Comparison of ENCODE assay signal across 8 cellular contexts in the genomic region with DNA sequence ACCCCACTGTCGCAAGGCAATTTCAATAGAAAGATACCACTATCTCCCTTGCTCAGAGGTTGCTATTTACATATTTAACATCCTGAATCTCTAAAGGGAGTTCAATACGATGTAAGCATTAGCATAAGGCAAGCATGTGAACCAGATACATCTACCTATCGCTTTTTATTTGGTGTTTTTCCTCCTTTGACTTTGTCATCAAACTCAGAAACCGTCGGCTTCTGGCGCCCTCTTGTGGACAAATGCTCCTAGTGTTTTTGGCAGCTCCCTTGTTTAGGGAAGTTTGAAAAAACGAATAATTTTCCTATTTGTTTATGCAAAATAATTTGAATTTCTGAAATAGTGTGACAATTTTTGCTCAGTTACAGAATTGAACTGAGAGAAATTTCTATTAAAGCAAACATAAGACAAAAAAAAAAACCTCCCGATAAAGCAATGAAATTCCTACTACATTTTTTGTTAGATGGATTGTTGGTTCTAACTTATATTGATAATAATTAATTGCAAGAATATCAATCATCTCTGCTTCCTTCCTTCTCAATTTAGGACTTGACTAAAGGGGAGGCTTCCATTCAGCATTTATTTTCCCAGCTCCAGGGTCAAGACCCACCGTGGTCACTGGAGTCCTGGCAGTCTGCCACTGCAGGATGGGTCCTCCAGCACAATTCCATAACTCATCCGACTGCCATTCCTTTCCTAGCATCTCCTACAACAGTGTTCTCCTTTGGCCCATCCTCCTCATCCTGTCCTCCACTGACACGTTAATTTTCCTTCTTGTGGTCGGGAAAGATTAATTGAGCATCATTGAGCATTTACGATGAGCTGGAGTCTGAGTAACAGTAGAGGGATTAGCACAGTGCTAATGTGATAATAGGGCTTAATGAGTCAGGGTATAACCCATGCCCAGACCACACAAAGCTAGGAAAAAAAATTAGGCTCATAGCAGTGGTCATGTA.
DNase-seq lines count a peak whose midpoint lies in the region; ATAC-seq and TF ChIP-seq lines count a peak whose summit lies in the region.

No MANE protein-coding gene starts in this region.

- H3K4me2 ChIP-seq in Karpas-422 (ENCODE audit: low read depth, low read length, poor library complexity, severe bottlenecking) (no peak overlapping the region), osteoblast (ENCODE audit: insufficient read depth, low read length) (peak overlapping the region; percentile 64)

- H3K79me2 ChIP-seq in Karpas-422 (ENCODE audit: low read length) (no peaks in the 10 kb centered on the region), osteoblast (ENCODE audit: insufficient read depth, low read length) (no peaks in the 10 kb centered on the region)

- no peaks in the 10 kb centered on the region for H4K20me1 ChIP-seq in Karpas-422 (ENCODE audit: insufficient read depth, low read depth, low read length)
- H4K20me1 ChIP-seq in osteoblast (ENCODE audit: insufficient read depth, low read length), result no peaks in the 10 kb centered on the region

- TF ChIP-seq CTCF in foreskin keratinocyte (conservative IDR thresholded peaks at IDR 0.05) (peak; percentile 90), osteoblast (IDR thresholded peaks at IDR 0.05; ENCODE audit: extremely low read depth, low read depth, low read length) (peak; percentile 96), thyroid gland (IDR thresholded peaks at IDR 0.05) (peak; percentile 57 to 89 (median 77))

- H3K9me2 ChIP-seq in Karpas-422 (replicated peaks; ENCODE audit: insufficient read depth, low read length), result no peaks in the 10 kb centered on the region

- intact Hi-C loops in thyroid gland (cut with DNase I), result no loop called here

- TF ChIP-seq POLR2A in thyroid gland (IDR thresholded peaks at IDR 0.05), result no peak

- H3K36me3 ChIP-seq in Karpas-422 (ENCODE audit: insufficient read depth, low read length) (no peaks in the 10 kb centered on the region), osteoblast (ENCODE audit: insufficient read depth, low read length) (no peaks in the 10 kb centered on the region), thyroid gland (no peaks in the 10 kb centered on the region)

- no peak overlapping the region for H3K27ac ChIP-seq in Karpas-422 (ENCODE audit: low read length)
- H3K27ac ChIP-seq in foreskin keratinocyte, result peak overlapping the region; percentile 73
- H3K27ac ChIP-seq in osteoblast (ENCODE audit: low read depth, low read length), result peak overlapping the region; percentile 75
- H3K27ac ChIP-seq in thyroid gland, result no peak overlapping the region

- ATAC-seq in GM21526 (IDR thresholded peaks at IDR 0.05; ENCODE audit: low FRiP score, unreplicated experiment), result peak; percentile 43
- ATAC-seq in foreskin keratinocyte, result peak; percentile 85

- no peak overlapping the region for H3K9ac ChIP-seq in Karpas-422 (ENCODE audit: low read length)

- DNase-seq in DMS153 treated with DMSO at 0.1 percent for 48 hours (lab: John Stamatoyannopoulos, UW; ENCODE audit: unreplicated experiment), result peak; percentile 30
- peak; percentile 92 for DNase-seq in Karpas-422
- DNase-seq in SHP77 treated with DMSO at 0.1 percent for 48 hours (lab: John Stamatoyannopoulos, UW), result peak; percentile 31
- peak; percentile 74 for DNase-seq in activated T-helper 9 cell treated with anti-CD3 and anti-CD28 coated beads, Interleukin-2, amount 50 U/mL, for 16 hours (ENCODE audit: low read depth)
- DNase-seq in foreskin keratinocyte, result peak; percentile 62 to 70
- peak; percentile 17 for DNase-seq in osteoblast (ENCODE audit: insufficient read length, low spot score, missing footprints)
- DNase-seq in thyroid gland, result peak; percentile 60 to 73

- WGBS in thyroid gland, 2 donors, result 28 to 29% methylated on average over 13 of the region's 13 CpGs

- H3K4me3 ChIP-seq in Karpas-422 (ENCODE audit: low read length), result no peak overlapping the region
- H3K4me3 ChIP-seq in osteoblast (ENCODE audit: insufficient read depth, low read length), result no peak overlapping the region
- H3K4me3 ChIP-seq in thyroid gland (replicated peaks in 1 of 3), result no peak overlapping the region

- H3K27me3 ChIP-seq in Karpas-422 (ENCODE audit: low read length) (no peaks in the 10 kb centered on the region), foreskin keratinocyte (no peaks in the 10 kb centered on the region), osteoblast (ENCODE audit: insufficient read depth, low read length) (no peaks in the 10 kb centered on the region), thyroid gland (no peaks in the 10 kb centered on the region)

- no peak overlapping the region for H2AFZ ChIP-seq in Karpas-422 (ENCODE audit: low read length)
- H2AFZ ChIP-seq in osteoblast (ENCODE audit: low read length), result peak overlapping the region; percentile 49

- H3K4me1 ChIP-seq in Karpas-422 (ENCODE audit: low read length) (no peaks in the 10 kb centered on the region; the same call in 1 of the 2 replicates), foreskin keratinocyte (peaks cover 24% of the 10 kb centered on the region), osteoblast (ENCODE audit: insufficient read depth, low read length) (peaks cover 22% of the 10 kb centered on the region), thyroid gland (no peaks in the 10 kb centered on the region)

- H3K9me3 ChIP-seq in Karpas-422 (ENCODE audit: low read length), result no peaks in the 10 kb centered on the region
- H3K9me3 ChIP-seq in osteoblast (ENCODE audit: low read depth, low read length), result no peaks in the 10 kb centered on the region
- no peaks in the 10 kb centered on the region for H3K9me3 ChIP-seq in thyroid gland

Comparison
In these comparisons a context has a peak if more than half of its experiments do, and no peak if none do; other contexts are left out.
1. DNase-seq: peak in every context shown above with its lines; median percentile 92 in Karpas-422; 74 in activated T-helper 9 cell treated with anti-CD3 and anti-CD28 coated beads, Interleukin-2, amount 50 U/mL, for 16 hours; 66 in thyroid gland; 66 in foreskin keratinocyte; 31 in SHP77 treated with DMSO at 0.1 percent for 48 hours; 30 in DMS153 treated with DMSO at 0.1 percent for 48 hours; 17 in osteoblast.
2. H3K27ac ChIP-seq: peak in foreskin keratinocyte (single experiment) and osteoblast (single experiment); none in Karpas-422 (single experiment) and thyroid gland (0 of 3).
3. Peak in every context shown above with its lines, with median percentiles within 50 percentile points of each other: CTCF ChIP-seq.